ENCODE assay signal across 12 cellular contexts in genomic region chr11:111378185-111378772, GRCh38. TPM values are rescaled to one million over a fixed set of nuclear protein-coding genes. Genes with fewer than 3 reads are reported as not detected.
DNase-seq lines count a peak whose midpoint lies in the region; ATAC-seq and TF ChIP-seq lines count a peak whose summit lies in the region.
"Had no signal": no experiment of that assay in that cellular context is flagged by ENCODE, and none has a peak within 500 bp of the region (broad histone marks: within the 10 kb centered on the region; RNA-seq: fewer than 3 reads in every experiment).

No MANE protein-coding gene starts in this region.

- DNase-seq in CD4-positive, CD25-positive, alpha-beta regulatory T cell: no peak
- DNase-seq in Jurkat, Clone E6-1 (ENCODE audit: low read depth, low spot score): no peak
- no peak for DNase-seq in chondrocyte (ENCODE audit: low spot score)
- no peak for DNase-seq in putamen (ENCODE audit: low spot score)
- DNase-seq in A673 (ENCODE audit: low spot score): no peak
- DNase-seq in activated effector memory CD4-positive, alpha-beta T cell treated with anti-CD3 and anti-CD28 coated beads, Interleukin-2, amount 50 U/mL, for 16 hours: no peak
- DNase-seq: midbrain, NCI-H1048, PC-9 had no signal

- intact Hi-C loops in A673 (cut with micrococcal nuclease; ENCODE audit: unreplicated experiment): no loop called here

- peaks cover 7 to 45% (median 19%) of the 10 kb centered on the region in 4 donors for H3K4me1 Mint-ChIP-seq in CD4-positive, CD25-positive, alpha-beta regulatory T cell
- no peaks in the 10 kb centered on the region for H3K4me1 Mint-ChIP-seq in chondrocyte (ENCODE audit: low read depth)

- no TSS peak for BruUV-seq in A673 (replicated peaks; lab: Mats Ljungman, UMichigan)

- H3K9ac ChIP-seq in duodenal mucosa (ENCODE audit: low read depth in 1 of 2, low read length in 2 of 2): peak overlapping the region in 1 of 2 donors; percentile 27

- no peaks in the 10 kb centered on the region for H3K36me3 ChIP-seq in CD4-positive, CD25-positive, alpha-beta regulatory T cell (ENCODE audit: control insufficient read depth, insufficient read depth, low read length)
- H3K36me3 ChIP-seq in duodenal mucosa (ENCODE audit: control insufficient read depth in 1 of 2, insufficient read depth in 2 of 2, low read length in 2 of 2): no peaks in the 10 kb centered on the region
- H3K36me3 ChIP-seq in A673 (ENCODE audit: insufficient read depth, low read length, poor library complexity, severe bottlenecking): no peaks in the 10 kb centered on the region

- no peaks in the 10 kb centered on the region for H3K36me3 Mint-ChIP-seq in CD4-positive, CD25-positive, alpha-beta regulatory T cell
- no peaks in the 10 kb centered on the region for H3K36me3 Mint-ChIP-seq in chondrocyte (ENCODE audit: low read depth)

- H3K27me3 Mint-ChIP-seq in CD4-positive, CD25-positive, alpha-beta regulatory T cell: peaks cover 5% of the 10 kb centered on the region
- peaks cover 12% of the 10 kb centered on the region for H3K27me3 Mint-ChIP-seq in chondrocyte (ENCODE audit: low read depth)
- H3K27me3 Mint-ChIP-seq: stimulated activated naive CD8-positive, alpha-beta T cell treated with anti-CD3 and anti-CD28 coated beads, Interleukin-15, amount 100 ng/mL, for 72 hours had no signal

- H3K9me3 ChIP-seq in CD4-positive, CD25-positive, alpha-beta regulatory T cell (ENCODE audit: control insufficient read depth in 2 of 2, low read length in 2 of 2): no peaks in the 10 kb centered on the region
- no peaks in the 10 kb centered on the region for H3K9me3 ChIP-seq in duodenal mucosa (ENCODE audit: control insufficient read depth in 1 of 2, low read length in 2 of 2)
- no peaks in the 10 kb centered on the region for H3K9me3 ChIP-seq in A673 (ENCODE audit: low read depth, low read length, poor library complexity, severe bottlenecking)

- POLR2A ChIA-PET in A673 (lab: Charles Lee; ENCODE audit: low non-redundant PET): no interaction called here

- CTCF ChIA-PET in A673 (lab: Charles Lee): no interaction called here

- peak overlapping the region; percentile 81 to 98 (median 92) for H3K27ac Mint-ChIP-seq in CD4-positive, CD25-positive, alpha-beta regulatory T cell
- no peak overlapping the region for H3K27ac Mint-ChIP-seq in chondrocyte (ENCODE audit: unreplicated experiment)

- H3K4me3 Mint-ChIP-seq in CD4-positive, CD25-positive, alpha-beta regulatory T cell: peak overlapping the region; percentile 56 to 92 (median 74)
- H3K4me3 Mint-ChIP-seq in chondrocyte (ENCODE audit: unreplicated experiment): no peak overlapping the region

- ATAC-seq in CD4-positive, CD25-positive, alpha-beta regulatory T cell (ENCODE audit: low read depth in 2 of 2): no peak
- ATAC-seq in GM18909 (IDR thresholded peaks at IDR 0.05; ENCODE audit: poor library complexity, unreplicated experiment): peak; percentile 6

- H3K4me3 ChIP-seq in CD4-positive, CD25-positive, alpha-beta regulatory T cell (ENCODE audit: low read depth, low read length): peak overlapping the region; percentile 55
- peak overlapping the region; percentile 48 for H3K4me3 ChIP-seq in Jurkat, Clone E6-1 (ENCODE audit: low read length)
- peak overlapping the region; percentile 31 to 47 for H3K4me3 ChIP-seq in duodenal mucosa (ENCODE audit: low read depth in 1 of 2, low read length in 2 of 2)
- no peak overlapping the region for H3K4me3 ChIP-seq in A673 (ENCODE audit: low read depth, low read length, poor library complexity, severe bottlenecking)
- H3K4me3 ChIP-seq: PC-9 had no signal

- H3K9me3 Mint-ChIP-seq in CD4-positive, CD25-positive, alpha-beta regulatory T cell: peaks cover 0 to 4% (median 0%) of the 10 kb centered on the region in 7 donors
- no peaks in the 10 kb centered on the region for H3K9me3 Mint-ChIP-seq in chondrocyte (ENCODE audit: low read depth)
- H3K9me3 Mint-ChIP-seq: stimulated activated naive CD8-positive, alpha-beta T cell treated with anti-CD3 and anti-CD28 coated beads, Interleukin-15, amount 100 ng/mL, for 72 hours had no signal

- no peak overlapping the region for H3K27ac ChIP-seq in CD4-positive, CD25-positive, alpha-beta regulatory T cell (ENCODE audit: insufficient read depth, low read length, poor library complexity, severe bottlenecking)
- no peak overlapping the region for H3K27ac ChIP-seq in duodenal mucosa (ENCODE audit: low read depth, low read length)
- no peak overlapping the region for H3K27ac ChIP-seq in A673 (ENCODE audit: low read depth, low read length, poor library complexity, severe bottlenecking)

- TF ChIP-seq CTCF in chondrocyte (IDR thresholded peaks at IDR 0.05) (no peak), A673 (conservative IDR thresholded peaks at IDR 0.05; ENCODE audit: low read depth, low read length) (no peak)

- H3K4me1 ChIP-seq in CD4-positive, CD25-positive, alpha-beta regulatory T cell (ENCODE audit: control insufficient read depth, insufficient read depth, low read length, poor library complexity, severe bottlenecking): peaks cover 18% of the 10 kb centered on the region
- H3K4me1 ChIP-seq in duodenal mucosa (ENCODE audit: control insufficient read depth in 1 of 2, insufficient read depth in 2 of 2, low read length in 2 of 2) (peaks cover 0 to 8% of the 10 kb centered on the region in 2 donors), A673 (ENCODE audit: insufficient read depth, low read length, poor library complexity, severe bottlenecking) (peaks cover 8% of the 10 kb centered on the region)

- H3K27me3 ChIP-seq in CD4-positive, CD25-positive, alpha-beta regulatory T cell (ENCODE audit: control insufficient read depth, insufficient read depth, low read length): no peaks in the 10 kb centered on the region
- no peaks in the 10 kb centered on the region for H3K27me3 ChIP-seq in duodenal mucosa (ENCODE audit: control insufficient read depth in 1 of 2, insufficient read depth in 2 of 2, low read length in 2 of 2)
- no peaks in the 10 kb centered on the region for H3K27me3 ChIP-seq in A673 (replicated peaks; ENCODE audit: insufficient read depth, low read depth, low read length, poor library complexity)

RNA-seq across cellular contexts. Expression of gene POU2AF1, which starts 0.8 kb away (rescaled TPM):
- total RNA-seq in CD4-positive, CD25-positive, alpha-beta regulatory T cell: 4.8 TPM
- 1 to 10 TPM; 1.6 to 3.8 (median 2.2) TPM for polyA plus RNA-seq in CD4-positive, CD25-positive, alpha-beta regulatory T cell
- 1.7 TPM for polyA plus RNA-seq in Jurkat, Clone E6-1 (2012; ENCODE audit: insufficient read depth, insufficient read length)
- total RNA-seq in chondrocyte (not detected in 3 replicates), A673 (2021) (not detected in 2 replicates)
